Comparison of ENCODE assay signal across 20 cellular contexts in the genomic region with DNA sequence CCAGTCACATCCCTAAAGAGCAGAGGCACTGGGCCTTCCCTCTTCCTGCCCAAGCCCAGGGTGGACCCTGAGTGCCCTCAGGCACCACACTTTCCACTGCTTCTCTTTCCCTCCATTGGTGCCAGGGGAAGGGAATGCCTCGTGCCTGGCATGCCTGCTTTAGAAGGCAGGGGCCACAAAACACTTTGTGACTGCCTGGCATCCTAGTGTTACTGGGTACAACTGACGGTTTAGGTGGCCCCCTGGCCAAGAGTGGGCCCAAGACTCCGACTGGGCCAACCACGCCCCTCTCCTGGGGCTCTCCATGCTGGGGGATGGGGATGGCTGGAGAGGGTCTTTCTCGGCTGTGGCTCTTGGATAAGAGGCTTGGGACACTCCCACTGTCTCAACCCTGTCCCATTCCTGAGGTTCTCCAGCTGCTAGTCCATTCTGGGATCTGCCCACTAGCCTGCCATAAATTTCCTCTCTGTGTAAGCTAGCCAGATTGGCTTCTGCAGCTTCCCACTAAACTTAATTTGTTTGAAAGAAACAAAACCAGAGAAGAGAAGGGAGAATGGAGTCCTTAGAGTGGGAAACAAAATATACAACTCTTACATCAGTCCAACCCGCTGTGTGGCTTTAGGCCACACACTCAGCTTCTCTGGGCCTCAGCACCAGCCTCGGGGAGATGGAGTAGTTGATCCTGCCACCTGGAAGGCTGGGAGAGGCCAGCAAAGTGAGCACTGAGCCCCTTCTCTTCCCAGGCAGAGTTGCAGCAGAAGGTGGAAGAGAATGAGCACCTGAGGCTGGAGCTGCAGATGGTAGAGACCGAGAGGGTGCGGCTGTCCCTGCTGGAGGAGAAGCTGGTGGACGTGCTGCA. TPM values are rescaled to one million over a fixed set of nuclear protein-coding genes. Genes with fewer than 3 reads are reported as not detected.
DNase-seq lines count a peak whose midpoint lies in the region; ATAC-seq and TF ChIP-seq lines count a peak whose summit lies in the region.
"Had no signal": no experiment of that assay in that cellular context is flagged by ENCODE, and none has a peak within 500 bp of the region (broad histone marks: within the 10 kb centered on the region; RNA-seq: fewer than 3 reads in every experiment).

No MANE protein-coding gene starts in this region.

- H3K14ac ChIP-seq in mesenchymal stem cell (ENCODE audit: low read length in 2 of 2), result no peak overlapping the region

- no peaks in the 10 kb centered on the region for H3K36me3 Mint-ChIP-seq in activated CD8-positive, alpha-beta T cell treated with anti-CD3 and anti-CD28 coated beads, Interleukin-2, amount 10 ng/mL, durations not matched to agents 7 days and 5 days (ENCODE audit: low read depth)
- no peaks in the 10 kb centered on the region for H3K36me3 Mint-ChIP-seq in activated CD8-positive, alpha-beta T cell treated with anti-CD3 and anti-CD28 coated beads for 36 hours (ENCODE audit: low read depth)
- H3K36me3 Mint-ChIP-seq: CD4-positive, CD25-positive, alpha-beta regulatory T cell had no signal

- H3K4me1 ChIP-seq in mesenchymal stem cell (ENCODE audit: control insufficient read depth, insufficient read depth, low read depth, low read length) (peaks cover 4% of the 10 kb centered on the region), gastrocnemius medialis (no peaks in the 10 kb centered on the region)
- H3K4me1 ChIP-seq: Caco-2, HAP-1 had no signal

- no peak for ATAC-seq in activated CD8-positive, alpha-beta T cell treated with anti-CD3 and anti-CD28 coated beads, Interleukin-2, amount 10 ng/mL, durations not matched to agents 7 days and 5 days
- ATAC-seq in activated CD8-positive, alpha-beta T cell treated with anti-CD3 and anti-CD28 coated beads for 36 hours, result no peak
- ATAC-seq in HG02763 (IDR thresholded peaks at IDR 0.05; ENCODE audit: unreplicated experiment) (no peak), gastrocnemius medialis (no peak)

- no peak overlapping the region for H3K4me2 ChIP-seq in mesenchymal stem cell (ENCODE audit: low read length, poor library complexity, severe bottlenecking)
- H3K4me2 ChIP-seq: PC-9 had no signal

- no peak for TF ChIP-seq POLR2A in gastrocnemius medialis (IDR thresholded peaks at IDR 0.05)

- peak overlapping the region; percentile 70 for H3K27ac Mint-ChIP-seq in activated CD8-positive, alpha-beta T cell treated with anti-CD3 and anti-CD28 coated beads, Interleukin-2, amount 10 ng/mL, durations not matched to agents 7 days and 5 days
- H3K27ac Mint-ChIP-seq in activated CD8-positive, alpha-beta T cell treated with anti-CD3 and anti-CD28 coated beads for 36 hours, result no peak overlapping the region
- H3K27ac Mint-ChIP-seq: CD4-positive, CD25-positive, alpha-beta regulatory T cell had no signal

- in situ Hi-C loops in gastrocnemius medialis (cut with MboI; ENCODE audit: low sequenced_read_pairs in 4 of 4), result no loop called here

- H4K91ac ChIP-seq in mesenchymal stem cell (ENCODE audit: low read length), result peak overlapping the region; percentile 19

- no peak overlapping the region for H3K23ac ChIP-seq in mesenchymal stem cell (ENCODE audit: low read length in 2 of 2)

- H3K9me3 ChIP-seq in mesenchymal stem cell (ENCODE audit: control insufficient read depth, low read length) (no peaks in the 10 kb centered on the region), gastrocnemius medialis (no peaks in the 10 kb centered on the region)
- H3K9me3 ChIP-seq: Caco-2, HAP-1, SJCRH30 had no signal

- H2BK120ac ChIP-seq in mesenchymal stem cell (ENCODE audit: low read depth, low read length), result no peak overlapping the region

- H3K18ac ChIP-seq in mesenchymal stem cell (ENCODE audit: low read depth in 1 of 2, low read length in 2 of 2), result no peak overlapping the region

- H2AFZ ChIP-seq in mesenchymal stem cell (ENCODE audit: low read depth, low read length), result no peak overlapping the region
- H2AFZ ChIP-seq: PC-9 had no signal

- WGBS in mesenchymal stem cell, result 79% methylated on average over 8 of the region's 10 CpGs

- peaks cover 25% of the 10 kb centered on the region for H3K4me1 Mint-ChIP-seq in activated CD8-positive, alpha-beta T cell treated with anti-CD3 and anti-CD28 coated beads, Interleukin-2, amount 10 ng/mL, durations not matched to agents 7 days and 5 days (ENCODE audit: low read depth)
- peaks cover 15% of the 10 kb centered on the region for H3K4me1 Mint-ChIP-seq in activated CD8-positive, alpha-beta T cell treated with anti-CD3 and anti-CD28 coated beads for 36 hours (ENCODE audit: low read depth)
- H3K4me1 Mint-ChIP-seq: CD4-positive, CD25-positive, alpha-beta regulatory T cell had no signal

- H3K27me3 ChIP-seq in mesenchymal stem cell (ENCODE audit: control insufficient read depth in 1 of 2, insufficient read depth in 1 of 2, low read length in 2 of 2), result peaks cover 41% of the 10 kb centered on the region in 2 experiments
- no peaks in the 10 kb centered on the region for H3K27me3 ChIP-seq in gastrocnemius medialis
- H3K27me3 ChIP-seq: SJCRH30 had no signal

- intact Hi-C loops in activated CD8-positive, alpha-beta T cell treated with anti-CD3 and anti-CD28 coated beads for 36 hours (cut with micrococcal nuclease), result no loop called here
- intact Hi-C loops in posterior vena cava (cut with DNase I), result loop anchor here in 1 of 2 donors (5.0 kb wide), 1 partner anchor 189 kb away; no protein-coding TSS in a partner anchor
- intact Hi-C loops in gastrocnemius medialis (cut with DNase I; ENCODE audit: low total_unique reads), result no loop called here

- POLR2A ChIA-PET in activated CD8-positive, alpha-beta T cell treated with anti-CD3 and anti-CD28 coated beads, Interleukin-2, amount 10 ng/mL, durations not matched to agents 7 days and 5 days (lab: Charles Lee), result no interaction called here
- POLR2A ChIA-PET in activated CD8-positive, alpha-beta T cell treated with anti-CD3 and anti-CD28 coated beads for 36 hours (lab: Charles Lee), result interaction anchor here (0.8 to 1.9 kb wide), 2 partner anchors 10 kb away, joined by 3 to 7 read pairs; no protein-coding TSS in a partner anchor

- no peak overlapping the region for H2BK15ac ChIP-seq in mesenchymal stem cell (ENCODE audit: low read depth, poor library complexity, severe bottlenecking)

- H3K27ac ChIP-seq in mesenchymal stem cell (ENCODE audit: low read length, poor library complexity, severe bottlenecking) (no peak overlapping the region), gastrocnemius medialis (no peak overlapping the region)
- H3K27ac ChIP-seq: PC-9, SJCRH30 had no signal

- no peaks in the 10 kb centered on the region for H3K36me3 ChIP-seq in mesenchymal stem cell (ENCODE audit: control insufficient read depth in 1 of 2, insufficient read depth in 2 of 2, low read depth in 1 of 2, low read length in 2 of 2)
- no peaks in the 10 kb centered on the region for H3K36me3 ChIP-seq in gastrocnemius medialis
- H3K36me3 ChIP-seq: HAP-1, SJCRH30 had no signal

- H2BK5ac ChIP-seq in mesenchymal stem cell (ENCODE audit: low read depth, low read length, poor library complexity, severe bottlenecking), result no peak overlapping the region

- H3K9me3 Mint-ChIP-seq in activated CD8-positive, alpha-beta T cell treated with anti-CD3 and anti-CD28 coated beads, Interleukin-2, amount 10 ng/mL, durations not matched to agents 7 days and 5 days (ENCODE audit: insufficient read depth), result no peaks in the 10 kb centered on the region
- no peaks in the 10 kb centered on the region for H3K9me3 Mint-ChIP-seq in activated CD8-positive, alpha-beta T cell treated with anti-CD3 and anti-CD28 coated beads for 36 hours
- H3K9me3 Mint-ChIP-seq: CD4-positive, CD25-positive, alpha-beta regulatory T cell had no signal

- H3K4ac ChIP-seq in mesenchymal stem cell (ENCODE audit: low read depth in 1 of 2, low read length in 2 of 2), result no peak overlapping the region

- CTCF ChIA-PET in activated CD8-positive, alpha-beta T cell treated with anti-CD3 and anti-CD28 coated beads, Interleukin-2, amount 10 ng/mL, durations not matched to agents 7 days and 5 days (lab: Charles Lee), result interaction anchor here (1.7 to 2.7 kb wide), 4 partner anchors 9 to 66 kb away, joined by 6 to 11 read pairs (median 9); no protein-coding TSS in a partner anchor
- CTCF ChIA-PET in activated CD8-positive, alpha-beta T cell treated with anti-CD3 and anti-CD28 coated beads for 36 hours (lab: Charles Lee), result interaction anchor here (0.7 to 4.1 kb wide), 8 partner anchors 9 to 209 kb away, joined by 3 to 17 read pairs (median 6); no protein-coding TSS in a partner anchor

- DNase-seq in activated CD8-positive, alpha-beta T cell treated with anti-CD3 and anti-CD28 coated beads, Interleukin-2, amount 10 ng/mL, durations not matched to agents 7 days and 5 days, result no peak
- no peak for DNase-seq in activated CD8-positive, alpha-beta T cell treated with anti-CD3 and anti-CD28 coated beads for 36 hours
- DNase-seq in D341Med (ENCODE audit: low spot score) (peak; percentile 23), mesenchymal stem cell (no peak), posterior vena cava (ENCODE audit: low spot score) (peak; percentile 29), gastrocnemius medialis (no peak), DMS79 (lab: John Stamatoyannopoulos, UW) (no peak)
- DNase-seq: 8988T; Caco-2; CD4-positive, CD25-positive, alpha-beta regulatory T cell; DMS153; GF-D8; NCI-H1930; NCI-H345; NCI-H526; PC-9; SJCRH30 had no signal

- peaks cover 8% of the 10 kb centered on the region for H3K27me3 Mint-ChIP-seq in activated CD8-positive, alpha-beta T cell treated with anti-CD3 and anti-CD28 coated beads, Interleukin-2, amount 10 ng/mL, durations not matched to agents 7 days and 5 days (ENCODE audit: low read depth)
- H3K27me3 Mint-ChIP-seq in activated CD8-positive, alpha-beta T cell treated with anti-CD3 and anti-CD28 coated beads for 36 hours, result peaks cover 4% of the 10 kb centered on the region

- H3K79me1 ChIP-seq in mesenchymal stem cell (replicated peaks; ENCODE audit: low read length, poor library complexity, severe bottlenecking), result no peaks in the 10 kb centered on the region

- no peak overlapping the region for H2BK12ac ChIP-seq in mesenchymal stem cell (ENCODE audit: low read length in 2 of 2)

- TF ChIP-seq CTCF in activated CD8-positive, alpha-beta T cell treated with anti-CD3 and anti-CD28 coated beads for 36 hours (IDR thresholded peaks at IDR 0.05), result no peak
- TF ChIP-seq CTCF in gastrocnemius medialis (IDR thresholded peaks at IDR 0.05 in 4 of 5, conservative IDR thresholded peaks at IDR 0.05 in 1 of 5), result no peak

- H2AK5ac ChIP-seq in mesenchymal stem cell (ENCODE audit: low read length, severe bottlenecking), result no peak overlapping the region

- H3K4me3 ChIP-seq in mesenchymal stem cell (ENCODE audit: insufficient read depth in 1 of 2, low read depth in 1 of 2, low read length in 2 of 2), result no peak overlapping the region
- no peak overlapping the region for H3K4me3 ChIP-seq in gastrocnemius medialis
- H3K4me3 ChIP-seq: HAP-1, PC-9, SJCRH30 had no signal

- H3K9ac ChIP-seq in mesenchymal stem cell (ENCODE audit: low read length), result no peak overlapping the region

- H3K4me3 Mint-ChIP-seq in activated CD8-positive, alpha-beta T cell treated with anti-CD3 and anti-CD28 coated beads, Interleukin-2, amount 10 ng/mL, durations not matched to agents 7 days and 5 days, result no peak overlapping the region
- no peak overlapping the region for H3K4me3 Mint-ChIP-seq in activated CD8-positive, alpha-beta T cell treated with anti-CD3 and anti-CD28 coated beads for 36 hours
- H3K4me3 Mint-ChIP-seq: CD4-positive, CD25-positive, alpha-beta regulatory T cell had no signal

- no peak overlapping the region for H4K8ac ChIP-seq in mesenchymal stem cell (ENCODE audit: low read length)

RNA-seq across cellular contexts. Expression of a gene that starts 24.1 kb away (rescaled TPM):
- not detected for total RNA-seq in activated CD8-positive, alpha-beta T cell treated with anti-CD3 and anti-CD28 coated beads, Interleukin-2, amount 10 ng/mL, durations not matched to agents 7 days and 5 days
- not detected for total RNA-seq in activated CD8-positive, alpha-beta T cell treated with anti-CD3 and anti-CD28 coated beads for 36 hours
- polyA plus RNA-seq in mesenchymal stem cell (2013, experiment 1 of 2), result not detected
- polyA plus RNA-seq in mesenchymal stem cell (2013, experiment 2 of 2), result not detected
- total RNA-seq in posterior vena cava (under 1 TPM in 1 of 2 donors, not detected in 1; 0.48 TPM), gastrocnemius medialis (under 1 TPM in 1 of 4 donors, not detected in 3; 0.42 TPM)
- total RNA-seq: Caco-2, PC-9, SJCRH30 had no signal
- polyA plus RNA-seq: AG04450; CD4-positive, CD25-positive, alpha-beta regulatory T cell had no signal

RNA-seq across cellular contexts. Expression of a gene that starts 35.4 kb away (rescaled TPM):
- under 1 TPM; 0.13 to 0.21 TPM for total RNA-seq in activated CD8-positive, alpha-beta T cell treated with anti-CD3 and anti-CD28 coated beads, Interleukin-2, amount 10 ng/mL, durations not matched to agents 7 days and 5 days
- under 1 TPM; 0.16 to 0.38 TPM for total RNA-seq in activated CD8-positive, alpha-beta T cell treated with anti-CD3 and anti-CD28 coated beads for 36 hours
- 3.9 TPM for polyA plus RNA-seq in mesenchymal stem cell (2013, experiment 1 of 2)
- 4.3 TPM for polyA plus RNA-seq in mesenchymal stem cell (2013, experiment 2 of 2)
- total RNA-seq in posterior vena cava (1 to 10 TPM; 1.3 to 2.1 TPM), gastrocnemius medialis (1 to 10 TPM in 1 of 4 donors, under 1 TPM in 3; 0.26 to 1.2 (median 0.45) TPM)
- polyA plus RNA-seq: CD4-positive, CD25-positive, alpha-beta regulatory T cell had no signal

RNA-seq across cellular contexts. Expression of a gene that starts 42.6 kb away (rescaled TPM):
- under 1 TPM; 0.18 to 0.26 TPM for total RNA-seq in activated CD8-positive, alpha-beta T cell treated with anti-CD3 and anti-CD28 coated beads, Interleukin-2, amount 10 ng/mL, durations not matched to agents 7 days and 5 days
- total RNA-seq in activated CD8-positive, alpha-beta T cell treated with anti-CD3 and anti-CD28 coated beads for 36 hours, result under 1 TPM; 0.38 to 0.83 TPM
- polyA plus RNA-seq in mesenchymal stem cell (2013, experiment 1 of 2), result 1.0 TPM
- polyA plus RNA-seq in mesenchymal stem cell (2013, experiment 2 of 2), result 1.0 TPM
- total RNA-seq in posterior vena cava, result under 1 TPM; 0.14 to 0.28 TPM
- under 1 TPM in 3 of 4 donors, not detected in 1; 0.07 to 0.34 (median 0.20) TPM for total RNA-seq in gastrocnemius medialis
- total RNA-seq: CD4-positive, CD25-positive, alpha-beta regulatory T cell had no signal

Comparison
In these comparisons a context has a peak if more than half of its experiments do, and no peak if none do; other contexts are left out.
1. DNase-seq: peak in D341Med (single experiment) and posterior vena cava (single experiment); none in activated CD8-positive, alpha-beta T cell treated with anti-CD3 and anti-CD28 coated beads, Interleukin-2, amount 10 ng/mL, durations not matched to agents 7 days and 5 days (single experiment), activated CD8-positive, alpha-beta T cell treated with anti-CD3 and anti-CD28 coated beads for 36 hours (single experiment), mesenchymal stem cell (single experiment), gastrocnemius medialis (0 of 2) and DMS79 (single experiment).